In genomic region chr1:12630946-12631540, GRCh38 we compare ENCODE assay signal across 1 cellular context.
TF ChIP-seq lines count a peak whose summit lies in the region.

No MANE protein-coding gene starts in this region.

TF ChIP-seq in H1, 55 proteins besides CTCF, POLR2A, EP300 and RAD21:
- no peak for TF ChIP-seq SUZ12 (IDR thresholded peaks at IDR 0.05; ENCODE audit: low read length)
- no peak for TF ChIP-seq KDM4A (IDR thresholded peaks at IDR 0.05; ENCODE audit: low read depth, low read length, severe bottlenecking)
- no peak for TF ChIP-seq FOSL1 (IDR thresholded peaks at IDR 0.05; ENCODE audit: insufficient read depth, low read depth, low read length)
- no peak for TF ChIP-seq CREB1 (IDR thresholded peaks at IDR 0.05)
- no peak for TF ChIP-seq HDAC2 (IDR thresholded peaks at IDR 0.05; ENCODE audit: borderline replicate concordance in 1 of 2, low read depth in 2 of 2, low read length in 2 of 2)
- no peak for TF ChIP-seq PHF8 (conservative IDR thresholded peaks at IDR 0.05; ENCODE audit: low read depth, low read length)
- TF ChIP-seq BRCA1 (IDR thresholded peaks at IDR 0.05; ENCODE audit: low read depth, low read length): no peak
- no peak for TF ChIP-seq JUND (IDR thresholded peaks at IDR 0.05; ENCODE audit: low read length)
- TF ChIP-seq YY1 (IDR thresholded peaks at IDR 0.05; ENCODE audit: low read depth, low read length): no peak
- no peak for TF ChIP-seq BCL11A (IDR thresholded peaks at IDR 0.05; ENCODE audit: low read depth in 2 of 2, low read length in 2 of 2)
- no peak for TF ChIP-seq RFX5 (IDR thresholded peaks at IDR 0.05; ENCODE audit: borderline replicate concordance, low read depth, low read length)
- TF ChIP-seq EGR1 (IDR thresholded peaks at IDR 0.05; ENCODE audit: borderline replicate concordance, low read depth, low read length): no peak
- no peak for TF ChIP-seq GABPA (IDR thresholded peaks at IDR 0.05; ENCODE audit: borderline replicate concordance, insufficient read depth, low read length)
- no peak for TF ChIP-seq MAFK (IDR thresholded peaks at IDR 0.05; ENCODE audit: low read depth, low read length)
- no peak for TF ChIP-seq KDM1A (IDR thresholded peaks at IDR 0.05; ENCODE audit: borderline replicate concordance, low read length)
- no peak for TF ChIP-seq TAF1 (IDR thresholded peaks at IDR 0.05; ENCODE audit: low read depth, low read length)
- TF ChIP-seq MAX (IDR thresholded peaks at IDR 0.05): no peak
- no peak for TF ChIP-seq TAF7 (optimal IDR thresholded peaks at IDR 0.05; ENCODE audit: borderline replicate concordance, low read depth, low read length)
TF ChIP-seq in H1: peak in this region for 0.
